17 cellular contexts compared by ENCODE assay signal in genomic region chr5:163705983-163706771, GRCh38.
A peak's percentile ranks its signal among the peaks of the same experiment; 100 is the strongest.
DNase-seq lines count a peak whose midpoint lies in the region; FAIRE-seq and TF ChIP-seq lines count a peak whose summit lies in the region.
"Had no signal": no experiment of that assay in that cellular context is flagged by ENCODE, and none has a peak within 500 bp of the region (broad histone marks: within the 10 kb centered on the region; RNA-seq: fewer than 3 reads in every experiment).

No MANE protein-coding gene starts in this region.

- H3K4me1 Mint-ChIP-seq in HFFc6 (ENCODE audit: low read depth) (peaks cover 41% of the 10 kb centered on the region), astrocyte (ENCODE audit: low read depth, unreplicated experiment) (no peaks in the 10 kb centered on the region)
- H3K4me1 Mint-ChIP-seq: mesothelial cell of epicardium; stimulated activated naive CD8-positive, alpha-beta T cell treated with anti-CD3 and anti-CD28 coated beads, Interleukin-15, amount 100 ng/mL, for 72 hours had no signal

- H3K9me3 Mint-ChIP-seq in HFFc6 (no peaks in the 10 kb centered on the region), astrocyte (ENCODE audit: unreplicated experiment) (no peaks in the 10 kb centered on the region)
- H3K9me3 Mint-ChIP-seq: mesothelial cell of epicardium had no signal

- H3K4me2 ChIP-seq in astrocyte (ENCODE audit: low read length) (peak overlapping the region; percentile 51), keratinocyte (ENCODE audit: control insufficient read depth, extremely low read depth, insufficient read depth, low read depth, low read length) (peak overlapping the region; percentile 16)

- peak overlapping the region; percentile 88 for H3K27ac Mint-ChIP-seq in HFFc6
- no peak overlapping the region for H3K27ac Mint-ChIP-seq in astrocyte (ENCODE audit: unreplicated experiment)
- H3K27ac Mint-ChIP-seq: mesothelial cell of epicardium had no signal

- H3K79me2 ChIP-seq in ACC112 (ENCODE audit: control insufficient read depth, insufficient read depth, low read length, unreplicated experiment) (no peaks in the 10 kb centered on the region), astrocyte (ENCODE audit: insufficient read depth, low read length) (no peaks in the 10 kb centered on the region), keratinocyte (ENCODE audit: control insufficient read depth, insufficient read depth, low read length) (no peaks in the 10 kb centered on the region)

- TF ChIP-seq CTCF in HFFc6 (IDR thresholded peaks at IDR 0.05) (no peak), astrocyte (IDR thresholded peaks at IDR 0.05; ENCODE audit: insufficient read depth, low read depth, low read length) (no peak), keratinocyte (optimal IDR thresholded peaks at IDR 0.05 in 1 of 3, IDR thresholded peaks at IDR 0.05 in 1 of 3, conservative IDR thresholded peaks at IDR 0.05 in 1 of 3; ENCODE audit: extremely low read depth in 1 of 3, insufficient read depth in 2 of 3, low read length in 3 of 3) (no peak), uterus (IDR thresholded peaks at IDR 0.05) (no peak), GM10266 (IDR thresholded peaks at IDR 0.05; ENCODE audit: control insufficient read depth, insufficient read depth, low read depth, missing control alignments) (no peak)

- H3K27me3 Mint-ChIP-seq in HFFc6 (ENCODE audit: insufficient read depth) (no peaks in the 10 kb centered on the region), astrocyte (ENCODE audit: low read depth, unreplicated experiment) (no peaks in the 10 kb centered on the region)

- H3K4me3 ChIP-seq in ACC112 (ENCODE audit: low read depth, low read length) (peak overlapping the region; percentile 16; the same call in 1 of the 2 replicates), astrocyte (ENCODE audit: insufficient read depth, low read depth, low read length) (no peak overlapping the region), keratinocyte (ENCODE audit: control insufficient read depth in 2 of 3, extremely low read depth in 1 of 3, insufficient read depth in 2 of 3, low read depth in 1 of 3, low read length in 3 of 3) (no peak overlapping the region), uterus (no peak overlapping the region)
- H3K4me3 ChIP-seq: spleen had no signal

- H3K36me3 ChIP-seq in ACC112 (ENCODE audit: insufficient read depth, low read length) (no peaks in the 10 kb centered on the region), astrocyte (ENCODE audit: insufficient read depth, low read length) (no peaks in the 10 kb centered on the region), keratinocyte (ENCODE audit: control insufficient read depth in 2 of 2, extremely low read depth in 1 of 2, insufficient read depth in 2 of 2, low read length in 2 of 2) (no peaks in the 10 kb centered on the region), uterus (no peaks in the 10 kb centered on the region)
- H3K36me3 ChIP-seq: spleen had no signal

- H3K4me1 ChIP-seq in ACC112 (ENCODE audit: control insufficient read depth, insufficient read depth, low read length, unreplicated experiment) (peaks cover 21% of the 10 kb centered on the region), astrocyte (ENCODE audit: insufficient read depth, low read length) (peaks cover 15% of the 10 kb centered on the region), keratinocyte (ENCODE audit: control insufficient read depth, extremely low read depth, insufficient read depth, low read length) (peaks cover 5% of the 10 kb centered on the region), uterus (no peaks in the 10 kb centered on the region)
- H3K4me1 ChIP-seq: spleen had no signal

- H3K9me3 ChIP-seq in astrocyte (ENCODE audit: insufficient read depth, low read depth, low read length) (no peaks in the 10 kb centered on the region), keratinocyte (ENCODE audit: control insufficient read depth, low read depth, low read length) (no peaks in the 10 kb centered on the region), uterus (no peaks in the 10 kb centered on the region)
- H3K9me3 ChIP-seq: spleen had no signal

- DNase-seq in HFFc6 (peak; percentile 8), astrocyte (ENCODE audit: low read depth) (peak; percentile 71), keratinocyte (ENCODE audit: low read depth, low spot score) (no peak), uterus (no peak), GM10266 (ENCODE audit: extremely low spot score) (no peak), activated T-cell treated with anti-CD3 and anti-CD28 coated beads for 4 hours (no peak)
- no peak for DNase-seq in central memory CD4-positive, alpha-beta T cell
- DNase-seq: activated naive CD4-positive, alpha-beta T cell treated with anti-CD3 and anti-CD28 coated beads, Interleukin-2, amount 50 U/mL, for 16 hours; AML-193; cerebellar nuclear complex; NCI-H510A treated with DMSO at 0.1 percent for 48 hours; spleen; stimulated activated naive CD8-positive, alpha-beta T cell treated with anti-CD3 and anti-CD28 coated beads, Interleukin-15, amount 100 ng/mL, for 72 hours had no signal

- dilution Hi-C loops in keratinocyte (cut with MboI; ENCODE audit: extremely low pct_ligation_motif_present, low sequenced_read_pairs), result no loop called here

- peak overlapping the region; percentile 38 for H3K9ac ChIP-seq in astrocyte (ENCODE audit: low read length)
- no peak overlapping the region for H3K9ac ChIP-seq in keratinocyte (ENCODE audit: control insufficient read depth, extremely low read depth, insufficient read depth, low read length)

- no peaks in the 10 kb centered on the region for H3K27me3 ChIP-seq in ACC112 (ENCODE audit: insufficient read depth, low read length)
- H3K27me3 ChIP-seq in astrocyte (ENCODE audit: insufficient read depth, low read length), result no peaks in the 10 kb centered on the region
- H3K27me3 ChIP-seq in keratinocyte (ENCODE audit: control insufficient read depth, extremely low read depth, insufficient read depth, low read length), result no peaks in the 10 kb centered on the region
- H3K27me3 ChIP-seq in uterus, result no peaks in the 10 kb centered on the region
- H3K27me3 ChIP-seq: spleen had no signal

- H3K4me3 Mint-ChIP-seq in HFFc6, result peak overlapping the region; percentile 75
- H3K4me3 Mint-ChIP-seq in astrocyte (ENCODE audit: unreplicated experiment), result no peak overlapping the region
- H3K4me3 Mint-ChIP-seq: mesothelial cell of epicardium; stimulated activated naive CD8-positive, alpha-beta T cell treated with anti-CD3 and anti-CD28 coated beads, Interleukin-15, amount 100 ng/mL, for 72 hours had no signal

- H3K27ac ChIP-seq in ACC112 (ENCODE audit: low read depth, low read length) (peak overlapping the region; percentile 81), astrocyte (ENCODE audit: low read depth, low read length) (peak overlapping the region; percentile 80), keratinocyte (ENCODE audit: control insufficient read depth, insufficient read depth, low read length) (peak overlapping the region; percentile 13), uterus (no peak overlapping the region)
- H3K27ac ChIP-seq: HL-60, spleen had no signal

- intact Hi-C loops in uterus (cut with DNase I; ENCODE audit: low total_unique reads), result no loop called here

- peaks cover 8% of the 10 kb centered on the region; the same call in 1 of the 2 replicates for H3K36me3 Mint-ChIP-seq in HFFc6 (ENCODE audit: low read depth)
- H3K36me3 Mint-ChIP-seq in astrocyte (ENCODE audit: low read depth, unreplicated experiment), result no peaks in the 10 kb centered on the region
- H3K36me3 Mint-ChIP-seq: mesothelial cell of epicardium had no signal

- no peaks in the 10 kb centered on the region for H3K9me1 ChIP-seq in keratinocyte (ENCODE audit: control insufficient read depth, extremely low read depth, insufficient read depth, low read length)

- TF ChIP-seq POLR2A in uterus (IDR thresholded peaks at IDR 0.05), result no peak

- FAIRE-seq in astrocyte (lab: Jason Lieb, UNC), result peak; percentile 63
- no peak for FAIRE-seq in keratinocyte (lab: Jason Lieb, UNC)
- FAIRE-seq: H54 had no signal

- H2AFZ ChIP-seq in ACC112 (ENCODE audit: low read length, unreplicated experiment) (peak overlapping the region; percentile 71), astrocyte (ENCODE audit: low read depth, low read length) (peak overlapping the region; percentile 58), keratinocyte (ENCODE audit: control insufficient read depth, low read length) (peak overlapping the region; percentile 34)

- H4K20me1 ChIP-seq in astrocyte (ENCODE audit: insufficient read depth, low read length) (no peaks in the 10 kb centered on the region), keratinocyte (ENCODE audit: control insufficient read depth, extremely low read depth, insufficient read depth, low read length) (no peaks in the 10 kb centered on the region)

Comparison
In these comparisons a context has a peak if more than half of its experiments do, and no peak if none do; other contexts are left out.
1. H3K27ac ChIP-seq: peak in ACC112 (single experiment), astrocyte (single experiment) and keratinocyte (single experiment); none in uterus (0 of 2).
2. DNase-seq: peak in HFFc6 (single experiment) and astrocyte (single experiment); none in keratinocyte (single experiment), central memory CD4-positive, alpha-beta T cell (single experiment), uterus (0 of 2), GM10266 (single experiment) and activated T-cell treated with anti-CD3 and anti-CD28 coated beads for 4 hours (single experiment).
3. Peak in every context shown above with its lines, with median percentiles within 50 percentile points of each other: H2AFZ ChIP-seq.